In genomic region chr6:99746261-99746895, GRCh38 we compare ENCODE assay signal across 8 cellular contexts.
DNase-seq lines count a peak whose midpoint lies in the region; ATAC-seq and TF ChIP-seq lines count a peak whose summit lies in the region.

No MANE protein-coding gene starts in this region.

- H3K4me3 ChIP-seq in IMR-90 (ENCODE audit: insufficient read depth, low read depth, low read length) = no peak overlapping the region
- H3K4me3 ChIP-seq in OCI-LY3 (ENCODE audit: low read length) = no peak overlapping the region
- H3K4me3 ChIP-seq in fibroblast of lung (replicated peaks in 1 of 4; ENCODE audit: control extremely low read depth in 1 of 4, insufficient read depth in 1 of 4, low read depth in 3 of 4, low read length in 4 of 4) = no peak overlapping the region
- H3K4me3 ChIP-seq in neural progenitor cell = no peak overlapping the region
- no peak overlapping the region for H3K4me3 ChIP-seq in tibial artery

- intact Hi-C loops in IMR-90 (cut with micrococcal nuclease) (loop anchor here (1.0 to 10.0 kb wide), 5 partner anchors 158 to 462 kb away; no protein-coding TSS in a partner anchor), tibial artery (cut with DNase I; ENCODE audit: low total_unique reads) (loop anchor here (5.0 to 10.0 kb wide), 2 partner anchors 159 to 282 kb away; no protein-coding TSS in a partner anchor)

- no TSS peak for BruUV-seq in IMR-90 (replicated peaks; lab: Mats Ljungman, UMichigan)

- H3F3A ChIP-seq in neural progenitor cell (ENCODE audit: low read depth) = no peaks in the 10 kb centered on the region

- no peak overlapping the region for H4K5ac ChIP-seq in IMR-90 (ENCODE audit: low read depth, low read length)

- no peaks in the 10 kb centered on the region for H3K36me3 ChIP-seq in IMR-90 (ENCODE audit: control insufficient read depth, insufficient read depth, low read length)
- H3K36me3 ChIP-seq in OCI-LY3 (replicated peaks; ENCODE audit: low read depth, low read length) = no peaks in the 10 kb centered on the region
- no peaks in the 10 kb centered on the region for H3K36me3 ChIP-seq in fibroblast of lung (ENCODE audit: control insufficient read depth, insufficient read depth, low read length)
- H3K36me3 ChIP-seq in neural progenitor cell = no peaks in the 10 kb centered on the region
- no peaks in the 10 kb centered on the region for H3K36me3 ChIP-seq in tibial artery

- no peak overlapping the region for H2BK5ac ChIP-seq in IMR-90 (ENCODE audit: low read depth, low read length, poor library complexity, severe bottlenecking)

- H2BK20ac ChIP-seq in IMR-90 (ENCODE audit: low read depth, low read length) = no peak overlapping the region

- H2AK5ac ChIP-seq in IMR-90 (ENCODE audit: low read depth, low read length) = no peak overlapping the region

- no peaks in the 10 kb centered on the region for H3K9me3 Mint-ChIP-seq in neural progenitor cell

- H3K4me1 ChIP-seq in IMR-90 (ENCODE audit: control insufficient read depth, insufficient read depth, low read length) (no peaks in the 10 kb centered on the region), OCI-LY3 (ENCODE audit: low read length) (no peaks in the 10 kb centered on the region), fibroblast of lung (ENCODE audit: control insufficient read depth, extremely low read depth, insufficient read depth, low read length) (no peaks in the 10 kb centered on the region), neural progenitor cell (no peaks in the 10 kb centered on the region), tibial artery (no peaks in the 10 kb centered on the region)

- peaks cover 7% of the 10 kb centered on the region for H3K27me3 Mint-ChIP-seq in neural progenitor cell (ENCODE audit: insufficient read depth, low read depth)

- DNase-seq in EL = peak; percentile 76
- DNase-seq in IMR-90 = peak; percentile 74
- DNase-seq in activated T-cell treated with anti-CD3 and anti-CD28 coated beads for 48 hours (ENCODE audit: low read depth) = peak; percentile 22
- DNase-seq in fibroblast of lung (ENCODE audit: low read depth in 2 of 2) = peak; percentile 65 to 79
- DNase-seq in neural progenitor cell (ENCODE audit: low spot score) = peak; percentile 72
- peak in 1 of 2 donors; percentile 46 for DNase-seq in tibial artery

- peaks cover 3% of the 10 kb centered on the region for H3K4me1 Mint-ChIP-seq in neural progenitor cell

- CTCF ChIA-PET in IMR-90 (lab: Yijun Ruan, JAX) = interaction anchor here (0.9 to 2.0 kb wide), 7 partner anchors 11 to 275 kb away, joined by 3 to 5 read pairs (median 3); no protein-coding TSS in a partner anchor

- no peak overlapping the region for H3K4me3 Mint-ChIP-seq in neural progenitor cell

- H3K36me3 Mint-ChIP-seq in neural progenitor cell = no peaks in the 10 kb centered on the region

- H3K27ac ChIP-seq in IMR-90 (ENCODE audit: insufficient read depth, low read length) (no peak overlapping the region), OCI-LY3 (ENCODE audit: low read length) (no peak overlapping the region), fibroblast of lung (ENCODE audit: insufficient read depth, low read length) (no peak overlapping the region), neural progenitor cell (no peak overlapping the region), tibial artery (no peak overlapping the region)

- TF ChIP-seq CTCF in IMR-90 (conservative IDR thresholded peaks at IDR 0.05; ENCODE audit: low read depth, low read length) = peak; percentile 82
- peak; percentile 66 for TF ChIP-seq CTCF in OCI-LY3 (IDR thresholded peaks at IDR 0.05; ENCODE audit: low read depth, low read length)
- peak; percentile 88 to 90 for TF ChIP-seq CTCF in fibroblast of lung (conservative IDR thresholded peaks at IDR 0.05 in 1 of 2, IDR thresholded peaks at IDR 0.05 in 1 of 2; ENCODE audit: low read depth in 1 of 2, low read length in 2 of 2)
- peak; percentile 86 for TF ChIP-seq CTCF in neural progenitor cell (IDR thresholded peaks at IDR 0.05)
- TF ChIP-seq CTCF in tibial artery (IDR thresholded peaks at IDR 0.05) = peak; percentile 76 to 80

- in situ Hi-C loops in IMR-90 (cut with MboI; ENCODE audit: low sequenced_read_pairs) = loop anchor here (10.0 kb wide), 1 partner anchor 272 kb away; no protein-coding TSS in a partner anchor

- H3K9me3 ChIP-seq in IMR-90 (ENCODE audit: control insufficient read depth, insufficient read depth, low read length) (no peaks in the 10 kb centered on the region), OCI-LY3 (ENCODE audit: insufficient read depth, low read length) (no peaks in the 10 kb centered on the region), fibroblast of lung (ENCODE audit: control insufficient read depth, insufficient read depth, low read depth, low read length) (no peaks in the 10 kb centered on the region), neural progenitor cell (ENCODE audit: low read depth) (no peaks in the 10 kb centered on the region), tibial artery (no peaks in the 10 kb centered on the region)

- H3K27ac Mint-ChIP-seq in neural progenitor cell = no peak overlapping the region

- H4K91ac ChIP-seq in IMR-90 (ENCODE audit: insufficient read depth, low read depth, low read length) = no peak overlapping the region

- H3K27me3 ChIP-seq in IMR-90 (ENCODE audit: control insufficient read depth, insufficient read depth, low read length) = no peaks in the 10 kb centered on the region; the same call in 1 of the 2 replicates
- no peaks in the 10 kb centered on the region for H3K27me3 ChIP-seq in OCI-LY3 (ENCODE audit: low read depth, low read length)
- no peaks in the 10 kb centered on the region for H3K27me3 ChIP-seq in fibroblast of lung (ENCODE audit: control insufficient read depth, insufficient read depth, low read length)
- peaks cover 53% of the 10 kb centered on the region for H3K27me3 ChIP-seq in neural progenitor cell
- peaks cover 0 to 8% of the 10 kb centered on the region in 2 donors for H3K27me3 ChIP-seq in tibial artery

- no peak overlapping the region for H3K4me2 ChIP-seq in IMR-90 (ENCODE audit: low read depth, low read length)
- no peak overlapping the region for H3K4me2 ChIP-seq in OCI-LY3 (ENCODE audit: low read length)
- H3K4me2 ChIP-seq in fibroblast of lung (ENCODE audit: extremely low read depth, insufficient read depth, low read length) = no peak overlapping the region
- H3K4me2 ChIP-seq in neural progenitor cell = no peak overlapping the region

- TF ChIP-seq POLR2A in IMR-90 (IDR thresholded peaks at IDR 0.05; ENCODE audit: low read depth, low read length) = no peak

- H2AK9ac ChIP-seq in IMR-90 (replicated peaks; ENCODE audit: low read depth, low read length, poor library complexity) = no peak overlapping the region

- H3K56ac ChIP-seq in IMR-90 (ENCODE audit: extremely low read depth, insufficient read depth, low read length) = no peak overlapping the region

- H4K20me1 ChIP-seq in IMR-90 (ENCODE audit: insufficient read depth, low read length) = no peaks in the 10 kb centered on the region
- no peaks in the 10 kb centered on the region for H4K20me1 ChIP-seq in OCI-LY3 (ENCODE audit: insufficient read depth, low read length)
- no peaks in the 10 kb centered on the region for H4K20me1 ChIP-seq in fibroblast of lung (ENCODE audit: control insufficient read depth, extremely low read depth, insufficient read depth, low read length)
- H4K20me1 ChIP-seq in neural progenitor cell (ENCODE audit: low read depth) = no peaks in the 10 kb centered on the region

- no peak overlapping the region for H3K9ac ChIP-seq in IMR-90 (ENCODE audit: low read depth, low read length)
- H3K9ac ChIP-seq in OCI-LY3 (ENCODE audit: low read length) = no peak overlapping the region
- no peak overlapping the region for H3K9ac ChIP-seq in fibroblast of lung (ENCODE audit: insufficient read depth, low read length)
- H3K9ac ChIP-seq in neural progenitor cell = no peak overlapping the region

- no peak overlapping the region for H2BK120ac ChIP-seq in IMR-90 (ENCODE audit: low read depth, low read length)

- H3K18ac ChIP-seq in IMR-90 (ENCODE audit: low read depth, low read length) = no peak overlapping the region

- TF ChIP-seq RAD21 in IMR-90 (IDR thresholded peaks at IDR 0.05; ENCODE audit: low read length) = peak; percentile 74

- POLR2A ChIA-PET in IMR-90 (lab: Charles Lee; ENCODE audit: unreplicated experiment) = no interaction called here

- no peak overlapping the region for H3K23ac ChIP-seq in IMR-90 (ENCODE audit: low read depth, low read length)

- H2AFZ ChIP-seq in IMR-90 (replicated peaks; ENCODE audit: low read length, poor library complexity) = no peak overlapping the region
- H2AFZ ChIP-seq in OCI-LY3 (ENCODE audit: low read depth, low read length) = no peak overlapping the region
- no peak overlapping the region for H2AFZ ChIP-seq in fibroblast of lung (ENCODE audit: low read length)
- no peak overlapping the region for H2AFZ ChIP-seq in neural progenitor cell (replicated peaks)

- no peaks in the 10 kb centered on the region for H3K79me2 ChIP-seq in OCI-LY3 (ENCODE audit: low read length)
- no peaks in the 10 kb centered on the region for H3K79me2 ChIP-seq in fibroblast of lung (ENCODE audit: control insufficient read depth, insufficient read depth, low read length)
- no peaks in the 10 kb centered on the region for H3K79me2 ChIP-seq in neural progenitor cell (ENCODE audit: low read depth)

- WGBS in IMR-90 (ENCODE audit: extremely low coverage in 2 of 2, insufficient read length in 1 of 2), 2 experiments = no CpG with 5 or more reads among the region's 6 CpGs

- ATAC-seq in GM21717 (IDR thresholded peaks at IDR 0.05; ENCODE audit: unreplicated experiment) = peak; percentile 90
- ATAC-seq in IMR-90 (ENCODE audit: low read depth) = peak; percentile 94

- no peaks in the 10 kb centered on the region for H3K9me1 ChIP-seq in IMR-90 (ENCODE audit: insufficient read depth, low read length)

- dilution Hi-C loops in IMR-90 (cut with HindIII; ENCODE audit: low sequenced_read_pairs, unreplicated experiment) = no loop called here

- no peak overlapping the region for H2BK15ac ChIP-seq in IMR-90 (ENCODE audit: low read depth, low read length)

- no peak overlapping the region for H4K8ac ChIP-seq in IMR-90 (ENCODE audit: low read depth in 2 of 2, low read length in 2 of 2)

- H3K14ac ChIP-seq in IMR-90 (replicated peaks; ENCODE audit: low read depth, low read length) = no peak overlapping the region

- no peak overlapping the region for H3K4ac ChIP-seq in IMR-90 (ENCODE audit: low read depth, low read length)

- H3K79me1 ChIP-seq in IMR-90 (ENCODE audit: low read depth in 1 of 2, low read length in 2 of 2) = no peaks in the 10 kb centered on the region

TF ChIP-seq in IMR-90, 13 proteins besides CTCF, POLR2A, EP300 and RAD21 (continues in another document):
- TF ChIP-seq SMC3 (IDR thresholded peaks at IDR 0.05; ENCODE audit: low read depth, low read length) (peak; percentile 63), CEBPB (IDR thresholded peaks at IDR 0.05; ENCODE audit: low read depth, low read length) (peak; percentile 57; the same call in 1 of the 2 replicates)
